Comparison of ENCODE assay signal across 16 cellular contexts in the genomic region with DNA sequence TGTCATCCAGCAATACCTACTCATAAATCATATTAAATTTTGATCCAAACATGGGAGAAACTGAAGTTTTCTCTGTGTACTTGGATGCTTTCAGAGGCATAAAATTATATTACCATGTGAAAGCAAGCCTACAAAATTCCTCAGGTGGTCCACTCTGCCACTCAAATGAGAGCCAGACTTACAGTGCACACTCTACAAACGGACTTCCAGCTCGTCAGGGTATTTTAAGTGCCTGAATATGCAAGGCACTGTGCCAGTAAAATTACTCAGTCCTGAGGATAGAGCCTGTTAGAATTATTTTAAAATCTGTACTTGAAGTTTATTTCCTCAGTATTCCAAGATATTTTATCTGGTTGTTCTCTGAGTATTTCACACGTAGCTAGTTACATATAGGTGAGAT. TPM values are rescaled to one million over a fixed set of nuclear protein-coding genes. Genes with fewer than 3 reads are reported as not detected.
DNase-seq lines count a peak whose midpoint lies in the region; ATAC-seq and TF ChIP-seq lines count a peak whose summit lies in the region.
"Had no signal": no experiment of that assay in that cellular context is flagged by ENCODE, and none has a peak within 500 bp of the region (broad histone marks: within the 10 kb centered on the region; RNA-seq: fewer than 3 reads in every experiment).

No MANE protein-coding gene starts in this region.

- TF ChIP-seq CTCF in chondrocyte (IDR thresholded peaks at IDR 0.05) (no peak), upper lobe of left lung (IDR thresholded peaks at IDR 0.05) (no peak), coronary artery (IDR thresholded peaks at IDR 0.05) (no peak), endothelial cell (IDR thresholded peaks at IDR 0.05; ENCODE audit: unreplicated experiment) (no peak)

- H3K27ac ChIP-seq in upper lobe of left lung, result no peak overlapping the region
- H3K27ac ChIP-seq in coronary artery, result peak overlapping the region in 1 of 2 donors; percentile 15
- H3K27ac ChIP-seq: neutrophil had no signal

- H3K4me1 Mint-ChIP-seq in chondrocyte (ENCODE audit: low read depth), result peaks cover 65% of the 10 kb centered on the region
- peaks cover 35% of the 10 kb centered on the region for H3K4me1 Mint-ChIP-seq in memory B cell
- peaks cover 3% of the 10 kb centered on the region for H3K4me1 Mint-ChIP-seq in endothelial cell (ENCODE audit: unreplicated experiment)

- TF ChIP-seq EP300 in upper lobe of left lung (IDR thresholded peaks at IDR 0.05), result no peak

- H3K36me3 ChIP-seq in upper lobe of left lung, result peaks cover 0 to 11% (median 3%) of the 10 kb centered on the region in 4 donors

- H3K4me3 Mint-ChIP-seq in chondrocyte (ENCODE audit: unreplicated experiment) (no peak overlapping the region), memory B cell (no peak overlapping the region), endothelial cell (ENCODE audit: unreplicated experiment) (no peak overlapping the region)
- H3K4me3 Mint-ChIP-seq: CD14-positive monocyte, WTC11 had no signal

- H3K36me3 Mint-ChIP-seq in chondrocyte (ENCODE audit: low read depth), result no peaks in the 10 kb centered on the region
- H3K36me3 Mint-ChIP-seq in memory B cell, result peaks cover 2% of the 10 kb centered on the region
- no peaks in the 10 kb centered on the region for H3K36me3 Mint-ChIP-seq in endothelial cell (ENCODE audit: low read depth, unreplicated experiment)

- TF ChIP-seq POLR2A in upper lobe of left lung (IDR thresholded peaks at IDR 0.05), result no peak

- H3K4me3 ChIP-seq in upper lobe of left lung (no peak overlapping the region), coronary artery (no peak overlapping the region)

- H3K27me3 Mint-ChIP-seq in chondrocyte (ENCODE audit: low read depth) (no peaks in the 10 kb centered on the region), memory B cell (no peaks in the 10 kb centered on the region), endothelial cell (ENCODE audit: unreplicated experiment) (no peaks in the 10 kb centered on the region)

- H3K4me1 ChIP-seq in upper lobe of left lung, result peaks cover 42 to 62% (median 52%) of the 10 kb centered on the region in 4 donors

- H3K27ac Mint-ChIP-seq in chondrocyte (ENCODE audit: unreplicated experiment) (peak overlapping the region; percentile 42), memory B cell (peak overlapping the region; percentile 42), endothelial cell (ENCODE audit: unreplicated experiment) (no peak overlapping the region)
- H3K27ac Mint-ChIP-seq: WTC11 had no signal

- H3K9me3 ChIP-seq in upper lobe of left lung, result no peaks in the 10 kb centered on the region
- H3K9me3 ChIP-seq: neutrophil had no signal

- WGBS in upper lobe of left lung, 2 donors, result 41 to 55% methylated on average over 3 of the region's 3 CpGs

- ATAC-seq in memory B cell (ENCODE audit: low read depth) (no peak), upper lobe of left lung (ENCODE audit: low FRiP score in 2 of 2) (no peak)
- ATAC-seq: WTC11 had no signal

- no peaks in the 10 kb centered on the region for H3K9me3 Mint-ChIP-seq in chondrocyte (ENCODE audit: low read depth)
- no peaks in the 10 kb centered on the region for H3K9me3 Mint-ChIP-seq in memory B cell
- H3K9me3 Mint-ChIP-seq in endothelial cell (ENCODE audit: unreplicated experiment), result no peaks in the 10 kb centered on the region
- H3K9me3 Mint-ChIP-seq: WTC11 had no signal

- peak; percentile 35 for DNase-seq in AG20443 (ENCODE audit: low spot score)
- DNase-seq in LHCN-M2 (ENCODE audit: low read depth), result peak; percentile 63
- no peak for DNase-seq in chondrocyte (ENCODE audit: low spot score)
- DNase-seq in memory B cell (ENCODE audit: low spot score in 2 of 2), result no peak
- no peak for DNase-seq in activated CD4-positive, alpha-beta T cell treated with anti-CD3 and anti-CD28 coated beads for 1 hour
- DNase-seq in upper lobe of left lung, result no peak
- DNase-seq in coronary artery (ENCODE audit: low spot score), result no peak
- DNase-seq in endothelial cell (ENCODE audit: low spot score), result no peak
- DNase-seq: activated T-cell treated with anti-CD3 and anti-CD28 coated beads, Interleukin-2, amount 50 U/mL, for 48 hours; central memory CD4-positive, alpha-beta T cell; NCI-H1105 treated with DMSO at 0.1 percent for 48 hours; NCI-H510A treated with DMSO at 0.1 percent for 48 hours; stimulated activated CD4-positive, alpha-beta T cell treated with anti-CD3 and anti-CD28 coated beads, Interleukin-15, amount 100 ng/mL, for 24 hours had no signal

- H3K27me3 ChIP-seq in upper lobe of left lung, result no peaks in the 10 kb centered on the region
- H3K27me3 ChIP-seq: neutrophil had no signal

RNA-seq across cellular contexts. Expression of gene TENT4B, which starts 54.5 kb away (rescaled TPM):
- total RNA-seq in LHCN-M2 (2014; rRNA removed) (11.6 and 13.5 TPM in 2 replicates), chondrocyte (8.4 to 9.8 TPM (median 9.2 TPM) in 3 replicates), upper lobe of left lung (10 to 100 TPM in 3 of 6 donors, 1 to 10 TPM in 3; 7.2 to 19.2 (median 10.6) TPM), endothelial cell (ENCODE audit: unreplicated experiment) (7.1 TPM)
- 3.3 TPM for polyA plus RNA-seq in LHCN-M2 (2012)

RNA-seq across cellular contexts. Expression of gene ADCY7, which starts 58.7 kb away (rescaled TPM):
- total RNA-seq in LHCN-M2 (2014; rRNA removed), result 38.5 and 40.7 TPM in 2 replicates
- 12.4 TPM for polyA plus RNA-seq in LHCN-M2 (2012)
- 8.8 to 11.8 TPM (median 9.1 TPM) in 3 replicates for total RNA-seq in chondrocyte
- total RNA-seq in upper lobe of left lung, result 100 to 1,000 TPM in 3 of 6 donors, 10 to 100 TPM in 3; 46.9 to 177 (median 101) TPM
- 3.2 TPM for total RNA-seq in endothelial cell (ENCODE audit: unreplicated experiment)

Comparison
In these comparisons a context has a peak if more than half of its experiments do, and no peak if none do; other contexts are left out.
1. DNase-seq: peak in AG20443 (single experiment) and LHCN-M2 (single experiment); none in chondrocyte (single experiment), memory B cell (0 of 2), activated CD4-positive, alpha-beta T cell treated with anti-CD3 and anti-CD28 coated beads for 1 hour (single experiment), upper lobe of left lung (0 of 2), coronary artery (single experiment) and endothelial cell (single experiment).